Comparison of ENCODE assay signal across 1 cellular context in genomic region chr21:31187499-31187898, GRCh38.
TF ChIP-seq lines count a peak whose summit lies in the region.

No MANE protein-coding gene starts in this region.

TF ChIP-seq in GM23338, 12 proteins besides CTCF, POLR2A, EP300 and RAD21 (continued from another document):
- no peak for TF ChIP-seq ZNF462 (CRISPR knock-in tag; IDR thresholded peaks at IDR 0.05)
- no peak for TF ChIP-seq REST (IDR thresholded peaks at IDR 0.05; ENCODE audit: unreplicated experiment)
- no peak for TF ChIP-seq ZNF114 (CRISPR knock-in tag; IDR thresholded peaks at IDR 0.05)
